Comparison of ENCODE assay signal across 1 cellular context in the genomic region with DNA sequence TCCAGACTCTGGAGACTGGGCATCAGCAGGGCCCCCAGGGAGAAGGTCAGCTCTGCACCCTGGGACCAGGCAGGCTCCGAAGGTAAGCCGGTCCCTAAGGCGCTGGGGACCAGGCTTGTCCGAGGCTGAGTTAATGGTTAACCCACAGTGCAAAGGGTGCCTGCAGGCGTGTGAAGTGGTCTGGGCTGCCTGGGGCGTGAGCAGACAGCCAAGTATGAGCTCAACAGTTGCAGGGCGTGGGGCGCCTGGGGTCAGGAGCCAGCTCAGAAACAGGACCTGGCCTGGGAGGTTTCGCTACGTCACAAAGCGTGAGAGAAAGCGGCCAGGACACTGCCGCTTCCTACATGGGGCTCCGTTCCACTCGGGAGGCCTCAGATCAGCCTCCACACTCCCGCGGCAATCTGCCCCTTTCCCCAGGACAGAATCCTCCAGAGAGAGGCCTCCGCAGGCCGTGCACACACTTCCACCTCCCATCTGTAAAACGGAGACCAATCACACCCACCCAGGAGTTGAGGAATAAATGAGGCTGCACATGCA.
A peak's percentile ranks its signal among the peaks of the same experiment; 100 is the strongest.
TF ChIP-seq lines count a peak whose summit lies in the region.

No MANE protein-coding gene starts in this region.

TF ChIP-seq in HepG2, 621 proteins besides CTCF, POLR2A, EP300 and RAD21 (continued from another document and continues in another):
- TF ChIP-seq, protein P1, sequence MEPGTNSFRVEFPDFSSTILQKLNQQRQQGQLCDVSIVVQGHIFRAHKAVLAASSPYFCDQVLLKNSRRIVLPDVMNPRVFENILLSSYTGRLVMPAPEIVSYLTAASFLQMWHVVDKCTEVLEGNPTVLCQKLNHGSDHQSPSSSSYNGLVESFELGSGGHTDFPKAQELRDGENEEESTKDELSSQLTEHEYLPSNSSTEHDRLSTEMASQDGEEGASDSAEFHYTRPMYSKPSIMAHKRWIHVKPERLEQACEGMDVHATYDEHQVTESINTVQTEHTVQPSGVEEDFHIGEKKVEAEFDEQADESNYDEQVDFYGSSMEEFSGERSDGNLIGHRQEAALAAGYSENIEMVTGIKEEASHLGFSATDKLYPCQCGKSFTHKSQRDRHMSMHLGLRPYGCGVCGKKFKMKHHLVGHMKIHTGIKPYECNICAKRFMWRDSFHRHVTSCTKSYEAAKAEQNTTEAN (CRISPR knock-in tag; conservative IDR thresholded peaks at IDR 0.05), result peak; percentile 76; the same call in 1 of the 2 replicates
- TF ChIP-seq, protein P2, sequence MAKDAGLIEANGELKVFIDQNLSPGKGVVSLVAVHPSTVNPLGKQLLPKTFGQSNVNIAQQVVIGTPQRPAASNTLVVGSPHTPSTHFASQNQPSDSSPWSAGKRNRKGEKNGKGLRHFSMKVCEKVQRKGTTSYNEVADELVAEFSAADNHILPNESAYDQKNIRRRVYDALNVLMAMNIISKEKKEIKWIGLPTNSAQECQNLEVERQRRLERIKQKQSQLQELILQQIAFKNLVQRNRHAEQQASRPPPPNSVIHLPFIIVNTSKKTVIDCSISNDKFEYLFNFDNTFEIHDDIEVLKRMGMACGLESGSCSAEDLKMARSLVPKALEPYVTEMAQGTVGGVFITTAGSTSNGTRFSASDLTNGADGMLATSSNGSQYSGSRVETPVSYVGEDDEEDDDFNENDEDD (CRISPR knock-in tag; IDR thresholded peaks at IDR 0.05; ENCODE audit: borderline replicate concordance), result peak; percentile 43; the same call in 1 of the 2 replicates
- TF ChIP-seq ZNF101 (CRISPR knock-in tag; IDR thresholded peaks at IDR 0.05; ENCODE audit: borderline replicate concordance, low read depth) (no peak), JUNB (CRISPR knock-in tag; IDR thresholded peaks at IDR 0.05; ENCODE audit: borderline replicate concordance) (no peak), SIN3A (IDR thresholded peaks at IDR 0.05; ENCODE audit: borderline replicate concordance, low read depth, low read length) (no peak), IRF2 (CRISPR knock-in tag; IDR thresholded peaks at IDR 0.05) (peak; percentile 88), IKZF4 (CRISPR knock-in tag; IDR thresholded peaks at IDR 0.05; ENCODE audit: borderline replicate concordance, low read depth, not compliant biosample characterization) (no peak), RXRA (CRISPR knock-in tag; IDR thresholded peaks at IDR 0.05) (peak; percentile 99), ZC3H13 (CRISPR knock-in tag; IDR thresholded peaks at IDR 0.05) (no peak), RFXAP (CRISPR knock-in tag; IDR thresholded peaks at IDR 0.05; ENCODE audit: borderline replicate concordance) (no peak), SAFB2 (CRISPR knock-in tag; IDR thresholded peaks at IDR 0.05; ENCODE audit: borderline replicate concordance, low read depth) (no peak; the same call in 1 of the 2 replicates), MXI1 (IDR thresholded peaks at IDR 0.05; ENCODE audit: borderline replicate concordance, low read depth, low read length) (peak; percentile 67; the same call in 1 of the 3 replicates), TBX2 (CRISPR knock-in tag; IDR thresholded peaks at IDR 0.05; ENCODE audit: borderline replicate concordance) (peak; percentile 100), HNRNPLL (IDR thresholded peaks at IDR 0.05; ENCODE audit: low read depth, low read length, poor library complexity, severe bottlenecking) (peak; percentile 17), YY1 (IDR thresholded peaks at IDR 0.05; ENCODE audit: insufficient read depth, insufficient replicate concordance, low read depth, low read length) (peak; percentile 27), CREB1 (IDR thresholded peaks at IDR 0.05) (peak; percentile 75), CREB1 (CRISPR knock-in tag; IDR thresholded peaks at IDR 0.05) (peak; percentile 76; the same call in 1 of the 2 replicates)
- TF ChIP-seq, protein P3, sequence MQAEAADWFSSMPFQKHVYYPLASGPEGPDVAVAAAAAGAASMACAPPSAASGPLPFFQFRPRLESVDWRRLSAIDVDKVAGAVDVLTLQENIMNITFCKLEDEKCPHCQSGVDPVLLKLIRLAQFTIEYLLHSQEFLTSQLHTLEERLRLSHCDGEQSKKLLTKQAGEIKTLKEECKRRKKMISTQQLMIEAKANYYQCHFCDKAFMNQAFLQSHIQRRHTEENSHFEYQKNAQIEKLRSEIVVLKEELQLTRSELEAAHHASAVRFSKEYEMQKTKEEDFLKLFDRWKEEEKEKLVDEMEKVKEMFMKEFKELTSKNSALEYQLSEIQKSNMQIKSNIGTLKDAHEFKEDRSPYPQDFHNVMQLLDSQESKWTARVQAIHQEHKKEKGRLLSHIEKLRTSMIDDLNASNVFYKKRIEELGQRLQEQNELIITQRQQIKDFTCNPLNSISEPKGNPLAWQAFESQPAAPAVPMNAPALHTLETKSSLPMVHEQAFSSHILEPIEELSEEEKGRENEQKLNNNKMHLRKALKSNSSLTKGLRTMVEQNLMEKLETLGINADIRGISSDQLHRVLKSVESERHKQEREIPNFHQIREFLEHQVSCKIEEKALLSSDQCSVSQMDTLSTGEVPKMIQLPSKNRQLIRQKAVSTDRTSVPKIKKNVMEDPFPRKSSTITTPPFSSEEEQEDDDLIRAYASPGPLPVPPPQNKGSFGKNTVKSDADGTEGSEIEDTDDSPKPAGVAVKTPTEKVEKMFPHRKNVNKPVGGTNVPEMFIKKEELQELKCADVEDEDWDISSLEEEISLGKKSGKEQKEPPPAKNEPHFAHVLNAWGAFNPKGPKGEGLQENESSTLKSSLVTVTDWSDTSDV (CRISPR knock-in tag; IDR thresholded peaks at IDR 0.05), result 0 out of 2 replicates have a peak, but pooled peaks have one; percentile 13
- TF ChIP-seq, protein P4, sequence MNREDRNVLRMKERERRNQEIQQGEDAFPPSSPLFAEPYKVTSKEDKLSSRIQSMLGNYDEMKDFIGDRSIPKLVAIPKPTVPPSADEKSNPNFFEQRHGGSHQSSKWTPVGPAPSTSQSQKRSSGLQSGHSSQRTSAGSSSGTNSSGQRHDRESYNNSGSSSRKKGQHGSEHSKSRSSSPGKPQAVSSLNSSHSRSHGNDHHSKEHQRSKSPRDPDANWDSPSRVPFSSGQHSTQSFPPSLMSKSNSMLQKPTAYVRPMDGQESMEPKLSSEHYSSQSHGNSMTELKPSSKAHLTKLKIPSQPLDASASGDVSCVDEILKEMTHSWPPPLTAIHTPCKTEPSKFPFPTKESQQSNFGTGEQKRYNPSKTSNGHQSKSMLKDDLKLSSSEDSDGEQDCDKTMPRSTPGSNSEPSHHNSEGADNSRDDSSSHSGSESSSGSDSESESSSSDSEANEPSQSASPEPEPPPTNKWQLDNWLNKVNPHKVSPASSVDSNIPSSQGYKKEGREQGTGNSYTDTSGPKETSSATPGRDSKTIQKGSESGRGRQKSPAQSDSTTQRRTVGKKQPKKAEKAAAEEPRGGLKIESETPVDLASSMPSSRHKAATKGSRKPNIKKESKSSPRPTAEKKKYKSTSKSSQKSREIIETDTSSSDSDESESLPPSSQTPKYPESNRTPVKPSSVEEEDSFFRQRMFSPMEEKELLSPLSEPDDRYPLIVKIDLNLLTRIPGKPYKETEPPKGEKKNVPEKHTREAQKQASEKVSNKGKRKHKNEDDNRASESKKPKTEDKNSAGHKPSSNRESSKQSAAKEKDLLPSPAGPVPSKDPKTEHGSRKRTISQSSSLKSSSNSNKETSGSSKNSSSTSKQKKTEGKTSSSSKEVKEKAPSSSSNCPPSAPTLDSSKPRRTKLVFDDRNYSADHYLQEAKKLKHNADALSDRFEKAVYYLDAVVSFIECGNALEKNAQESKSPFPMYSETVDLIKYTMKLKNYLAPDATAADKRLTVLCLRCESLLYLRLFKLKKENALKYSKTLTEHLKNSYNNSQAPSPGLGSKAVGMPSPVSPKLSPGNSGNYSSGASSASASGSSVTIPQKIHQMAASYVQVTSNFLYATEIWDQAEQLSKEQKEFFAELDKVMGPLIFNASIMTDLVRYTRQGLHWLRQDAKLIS (CRISPR knock-in tag; IDR thresholded peaks at IDR 0.05), result no peak
- TF ChIP-seq, protein P5, sequence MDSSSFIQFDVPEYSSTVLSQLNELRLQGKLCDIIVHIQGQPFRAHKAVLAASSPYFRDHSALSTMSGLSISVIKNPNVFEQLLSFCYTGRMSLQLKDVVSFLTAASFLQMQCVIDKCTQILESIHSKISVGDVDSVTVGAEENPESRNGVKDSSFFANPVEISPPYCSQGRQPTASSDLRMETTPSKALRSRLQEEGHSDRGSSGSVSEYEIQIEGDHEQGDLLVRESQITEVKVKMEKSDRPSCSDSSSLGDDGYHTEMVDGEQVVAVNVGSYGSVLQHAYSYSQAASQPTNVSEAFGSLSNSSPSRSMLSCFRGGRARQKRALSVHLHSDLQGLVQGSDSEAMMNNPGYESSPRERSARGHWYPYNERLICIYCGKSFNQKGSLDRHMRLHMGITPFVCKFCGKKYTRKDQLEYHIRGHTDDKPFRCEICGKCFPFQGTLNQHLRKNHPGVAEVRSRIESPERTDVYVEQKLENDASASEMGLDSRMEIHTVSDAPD (CRISPR knock-in tag; IDR thresholded peaks at IDR 0.05), result peak; percentile 65
- TF ChIP-seq, protein P6, sequence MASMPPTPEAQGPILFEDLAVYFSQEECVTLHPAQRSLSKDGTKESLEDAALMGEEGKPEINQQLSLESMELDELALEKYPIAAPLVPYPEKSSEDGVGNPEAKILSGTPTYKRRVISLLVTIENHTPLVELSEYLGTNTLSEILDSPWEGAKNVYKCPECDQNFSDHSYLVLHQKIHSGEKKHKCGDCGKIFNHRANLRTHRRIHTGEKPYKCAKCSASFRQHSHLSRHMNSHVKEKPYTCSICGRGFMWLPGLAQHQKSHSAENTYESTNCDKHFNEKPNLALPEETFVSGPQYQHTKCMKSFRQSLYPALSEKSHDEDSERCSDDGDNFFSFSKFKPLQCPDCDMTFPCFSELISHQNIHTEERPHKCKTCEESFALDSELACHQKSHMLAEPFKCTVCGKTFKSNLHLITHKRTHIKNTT (CRISPR knock-in tag; IDR thresholded peaks at IDR 0.05), result no peak
- TF ChIP-seq, protein P7, sequence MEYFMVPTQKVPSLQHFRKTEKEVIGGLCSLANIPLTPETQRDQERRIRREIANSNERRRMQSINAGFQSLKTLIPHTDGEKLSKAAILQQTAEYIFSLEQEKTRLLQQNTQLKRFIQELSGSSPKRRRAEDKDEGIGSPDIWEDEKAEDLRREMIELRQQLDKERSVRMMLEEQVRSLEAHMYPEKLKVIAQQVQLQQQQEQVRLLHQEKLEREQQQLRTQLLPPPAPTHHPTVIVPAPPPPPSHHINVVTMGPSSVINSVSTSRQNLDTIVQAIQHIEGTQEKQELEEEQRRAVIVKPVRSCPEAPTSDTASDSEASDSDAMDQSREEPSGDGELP (IDR thresholded peaks at IDR 0.05; ENCODE audit: borderline replicate concordance, low read depth), result peak; percentile 73; the same call in 1 of the 2 replicates
- TF ChIP-seq, protein P8, sequence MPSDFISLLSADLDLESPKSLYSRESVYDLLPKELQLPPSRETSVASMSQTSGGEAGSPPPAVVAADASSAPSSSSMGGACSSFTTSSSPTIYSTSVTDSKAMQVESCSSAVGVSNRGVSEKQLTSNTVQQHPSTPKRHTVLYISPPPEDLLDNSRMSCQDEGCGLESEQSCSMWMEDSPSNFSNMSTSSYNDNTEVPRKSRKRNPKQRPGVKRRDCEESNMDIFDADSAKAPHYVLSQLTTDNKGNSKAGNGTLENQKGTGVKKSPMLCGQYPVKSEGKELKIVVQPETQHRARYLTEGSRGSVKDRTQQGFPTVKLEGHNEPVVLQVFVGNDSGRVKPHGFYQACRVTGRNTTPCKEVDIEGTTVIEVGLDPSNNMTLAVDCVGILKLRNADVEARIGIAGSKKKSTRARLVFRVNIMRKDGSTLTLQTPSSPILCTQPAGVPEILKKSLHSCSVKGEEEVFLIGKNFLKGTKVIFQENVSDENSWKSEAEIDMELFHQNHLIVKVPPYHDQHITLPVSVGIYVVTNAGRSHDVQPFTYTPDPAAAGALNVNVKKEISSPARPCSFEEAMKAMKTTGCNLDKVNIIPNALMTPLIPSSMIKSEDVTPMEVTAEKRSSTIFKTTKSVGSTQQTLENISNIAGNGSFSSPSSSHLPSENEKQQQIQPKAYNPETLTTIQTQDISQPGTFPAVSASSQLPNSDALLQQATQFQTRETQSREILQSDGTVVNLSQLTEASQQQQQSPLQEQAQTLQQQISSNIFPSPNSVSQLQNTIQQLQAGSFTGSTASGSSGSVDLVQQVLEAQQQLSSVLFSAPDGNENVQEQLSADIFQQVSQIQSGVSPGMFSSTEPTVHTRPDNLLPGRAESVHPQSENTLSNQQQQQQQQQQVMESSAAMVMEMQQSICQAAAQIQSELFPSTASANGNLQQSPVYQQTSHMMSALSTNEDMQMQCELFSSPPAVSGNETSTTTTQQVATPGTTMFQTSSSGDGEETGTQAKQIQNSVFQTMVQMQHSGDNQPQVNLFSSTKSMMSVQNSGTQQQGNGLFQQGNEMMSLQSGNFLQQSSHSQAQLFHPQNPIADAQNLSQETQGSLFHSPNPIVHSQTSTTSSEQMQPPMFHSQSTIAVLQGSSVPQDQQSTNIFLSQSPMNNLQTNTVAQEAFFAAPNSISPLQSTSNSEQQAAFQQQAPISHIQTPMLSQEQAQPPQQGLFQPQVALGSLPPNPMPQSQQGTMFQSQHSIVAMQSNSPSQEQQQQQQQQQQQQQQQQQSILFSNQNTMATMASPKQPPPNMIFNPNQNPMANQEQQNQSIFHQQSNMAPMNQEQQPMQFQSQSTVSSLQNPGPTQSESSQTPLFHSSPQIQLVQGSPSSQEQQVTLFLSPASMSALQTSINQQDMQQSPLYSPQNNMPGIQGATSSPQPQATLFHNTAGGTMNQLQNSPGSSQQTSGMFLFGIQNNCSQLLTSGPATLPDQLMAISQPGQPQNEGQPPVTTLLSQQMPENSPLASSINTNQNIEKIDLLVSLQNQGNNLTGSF (CRISPR knock-in tag; IDR thresholded peaks at IDR 0.05), result no peak
- TF ChIP-seq, protein P9, sequence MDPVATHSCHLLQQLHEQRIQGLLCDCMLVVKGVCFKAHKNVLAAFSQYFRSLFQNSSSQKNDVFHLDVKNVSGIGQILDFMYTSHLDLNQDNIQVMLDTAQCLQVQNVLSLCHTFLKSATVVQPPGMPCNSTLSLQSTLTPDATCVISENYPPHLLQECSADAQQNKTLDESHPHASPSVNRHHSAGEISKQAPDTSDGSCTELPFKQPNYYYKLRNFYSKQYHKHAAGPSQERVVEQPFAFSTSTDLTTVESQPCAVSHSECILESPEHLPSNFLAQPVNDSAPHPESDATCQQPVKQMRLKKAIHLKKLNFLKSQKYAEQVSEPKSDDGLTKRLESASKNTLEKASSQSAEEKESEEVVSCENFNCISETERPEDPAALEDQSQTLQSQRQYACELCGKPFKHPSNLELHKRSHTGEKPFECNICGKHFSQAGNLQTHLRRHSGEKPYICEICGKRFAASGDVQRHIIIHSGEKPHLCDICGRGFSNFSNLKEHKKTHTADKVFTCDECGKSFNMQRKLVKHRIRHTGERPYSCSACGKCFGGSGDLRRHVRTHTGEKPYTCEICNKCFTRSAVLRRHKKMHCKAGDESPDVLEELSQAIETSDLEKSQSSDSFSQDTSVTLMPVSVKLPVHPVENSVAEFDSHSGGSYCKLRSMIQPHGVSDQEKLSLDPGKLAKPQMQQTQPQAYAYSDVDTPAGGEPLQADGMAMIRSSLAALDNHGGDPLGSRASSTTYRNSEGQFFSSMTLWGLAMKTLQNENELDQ (CRISPR knock-in tag; IDR thresholded peaks at IDR 0.05; ENCODE audit: borderline replicate concordance), result no peak
- TF ChIP-seq, protein P10, sequence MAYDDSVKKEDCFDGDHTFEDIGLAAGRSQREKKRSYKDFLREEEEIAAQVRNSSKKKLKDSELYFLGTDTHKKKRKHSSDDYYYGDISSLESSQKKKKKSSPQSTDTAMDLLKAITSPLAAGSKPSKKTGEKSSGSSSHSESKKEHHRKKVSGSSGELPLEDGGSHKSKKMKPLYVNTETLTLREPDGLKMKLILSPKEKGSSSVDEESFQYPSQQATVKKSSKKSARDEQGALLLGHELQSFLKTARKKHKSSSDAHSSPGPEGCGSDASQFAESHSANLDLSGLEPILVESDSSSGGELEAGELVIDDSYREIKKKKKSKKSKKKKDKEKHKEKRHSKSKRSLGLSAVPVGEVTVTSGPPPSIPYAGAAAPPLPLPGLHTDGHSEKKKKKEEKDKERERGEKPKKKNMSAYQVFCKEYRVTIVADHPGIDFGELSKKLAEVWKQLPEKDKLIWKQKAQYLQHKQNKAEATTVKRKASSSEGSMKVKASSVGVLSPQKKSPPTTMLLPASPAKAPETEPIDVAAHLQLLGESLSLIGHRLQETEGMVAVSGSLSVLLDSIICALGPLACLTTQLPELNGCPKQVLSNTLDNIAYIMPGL (CRISPR knock-in tag; IDR thresholded peaks at IDR 0.05; ENCODE audit: borderline replicate concordance in 1 of 2, low read depth in 1 of 2), result 0 out of 4 replicates have a peak, but pooled peaks of 1 of the 2 experiments have one; percentile 37
